Comparison of ENCODE assay signal across 20 cellular contexts in the genomic region with DNA sequence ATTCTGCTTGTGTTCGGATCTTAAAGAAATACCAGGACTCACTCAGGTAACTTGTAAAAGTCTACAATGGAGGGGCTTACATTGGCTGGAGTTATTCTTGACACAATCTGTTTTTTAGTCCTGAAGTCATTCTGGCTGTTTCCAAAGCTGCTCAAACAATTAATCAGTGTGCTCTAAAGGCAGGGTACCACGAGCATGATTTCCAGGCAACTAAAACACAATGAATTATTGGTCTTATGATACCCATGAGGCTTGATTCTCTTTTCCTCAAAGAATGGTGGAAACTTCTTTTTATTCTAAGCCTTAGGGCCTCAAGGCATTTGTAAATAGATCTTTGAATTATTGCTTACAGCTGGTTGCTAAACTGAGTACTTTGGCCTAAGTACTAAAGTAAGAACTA.
"Had no signal": no experiment of that assay in that cellular context is flagged by ENCODE, and none has a peak within 500 bp of the region (broad histone marks: within the 10 kb centered on the region; RNA-seq: fewer than 3 reads in every experiment).

No MANE protein-coding gene starts in this region.

- H3K36me3 ChIP-seq: cardiac muscle cell, heart right ventricle, neutrophil had no signal

- H3K9me3 ChIP-seq: mucosa of descending colon, neutrophil, testis had no signal

- H3K4me3 ChIP-seq: cardiac muscle cell, heart right ventricle, mucosa of descending colon, testis had no signal

- H3K4me3 Mint-ChIP-seq: effector memory CD8-positive, alpha-beta T cell; natural killer cell treated with Interleukin-12 subunit alpha and Interleukin-12 subunit beta and Interleukin-15 and Interleukin-18, amount 100 ng/mL, for 72 hours; stimulated activated effector memory CD8-positive, alpha-beta T cell treated with anti-CD3 and anti-CD28 coated beads, Interleukin-12 subunit alpha, Interleukin-12 subunit beta, amount 100 ng/mL, for 72 hours had no signal

- DNase-seq: effector memory CD8-positive, alpha-beta T cell; foreskin keratinocyte; heart right ventricle; hypothalamus; kidney glomerular epithelial cell; mammary epithelial cell; mucosa of descending colon; posterior cingulate gyrus; right cardiac atrium; stimulated activated CD4-positive, alpha-beta T cell treated with anti-CD3 and anti-CD28 coated beads, Interleukin-4, amount 100 ng/mL, for 1 hour; stimulated activated CD8-positive, alpha-beta memory T cell treated with anti-CD3 and anti-CD28 coated beads, Interleukin-4, amount 100 ng/mL, for 48 hours; stimulated activated naive CD8-positive, alpha-beta T cell treated with anti-CD3 and anti-CD28 coated beads, Interleukin-15, Interleukin-2, amounts not matched to agents 100 U/mL and 50 U/mL, for 24 hours; testis; trophoblast cell had no signal

- H3K27ac ChIP-seq: cardiac muscle cell, epithelial cell of prostate, foreskin keratinocyte, heart right ventricle, neutrophil had no signal

- ATAC-seq: effector memory CD8-positive, alpha-beta T cell; foreskin keratinocyte; heart right ventricle; left lobe of liver; mucosa of descending colon; natural killer cell treated with Interleukin-12 subunit alpha and Interleukin-12 subunit beta and Interleukin-15 and Interleukin-18, amount 100 ng/mL, for 72 hours; right cardiac atrium; stimulated activated effector memory CD8-positive, alpha-beta T cell treated with anti-CD3 and anti-CD28 coated beads, Interleukin-12 subunit alpha, Interleukin-12 subunit beta, amount 100 ng/mL, for 72 hours; stimulated activated naive CD8-positive, alpha-beta T cell treated with anti-CD3 and anti-CD28 coated beads, Interleukin-15, Interleukin-2, amounts not matched to agents 100 U/mL and 50 U/mL, for 24 hours had no signal

- H3K27ac Mint-ChIP-seq: effector memory CD8-positive, alpha-beta T cell; natural killer cell treated with Interleukin-12 subunit alpha and Interleukin-12 subunit beta and Interleukin-15 and Interleukin-18, amount 100 ng/mL, for 72 hours; stimulated activated effector memory CD8-positive, alpha-beta T cell treated with anti-CD3 and anti-CD28 coated beads, Interleukin-12 subunit alpha, Interleukin-12 subunit beta, amount 100 ng/mL, for 72 hours had no signal

- H3K36me3 Mint-ChIP-seq: stimulated activated effector memory CD8-positive, alpha-beta T cell treated with anti-CD3 and anti-CD28 coated beads, Interleukin-12 subunit alpha, Interleukin-12 subunit beta, amount 100 ng/mL, for 72 hours had no signal

- H3K27me3 Mint-ChIP-seq: effector memory CD8-positive, alpha-beta T cell; natural killer cell treated with Interleukin-12 subunit alpha and Interleukin-12 subunit beta and Interleukin-15 and Interleukin-18, amount 100 ng/mL, for 72 hours had no signal

- H3K4me1 Mint-ChIP-seq: stimulated activated effector memory CD8-positive, alpha-beta T cell treated with anti-CD3 and anti-CD28 coated beads, Interleukin-12 subunit alpha, Interleukin-12 subunit beta, amount 100 ng/mL, for 72 hours had no signal

- H3K27me3 ChIP-seq: cardiac muscle cell, foreskin keratinocyte, heart right ventricle, neutrophil, testis had no signal

- H3K4me1 ChIP-seq: heart right ventricle, testis had no signal
